Comparison of ENCODE assay signal across 18 cellular contexts in genomic region chr16:78286076-78286475, GRCh38.
A peak's percentile ranks its signal among the peaks of the same experiment; 100 is the strongest.
DNase-seq lines count a peak whose midpoint lies in the region; ATAC-seq and TF ChIP-seq lines count a peak whose summit lies in the region.
"Had no signal": no experiment of that assay in that cellular context is flagged by ENCODE, and none has a peak within 500 bp of the region (broad histone marks: within the 10 kb centered on the region; RNA-seq: fewer than 3 reads in every experiment).

No MANE protein-coding gene starts in this region.

- H3K27me3 Mint-ChIP-seq in nephron progenitor cell (ENCODE audit: low read depth, poor library complexity) (no peaks in the 10 kb centered on the region), natural killer cell (ENCODE audit: low read depth in 2 of 2) (no peaks in the 10 kb centered on the region)
- H3K27me3 Mint-ChIP-seq: B cell, IgD-negative memory B cell had no signal

- ATAC-seq in natural killer cell: no peak
- ATAC-seq: CD8-positive, alpha-beta T cell; HCT116 had no signal

- in situ Hi-C loops in G401 (cut with HindIII; ENCODE audit: low sequenced_read_pairs): no loop called here

- DNase-seq in G401 (ENCODE audit: low spot score) (peak; percentile 90), NCI-H2171 (lab: John Stamatoyannopoulos, UW) (peak; percentile 75), cerebellar cortex (ENCODE audit: low spot score) (peak; percentile 89), nephron progenitor cell (no peak), natural killer cell (no peak), SKM-1 treated with dmso at 0.1 percent for 144 hours (lab: John Stamatoyannopoulos, UW; ENCODE audit: unreplicated experiment) (no peak), COLO829 (ENCODE audit: low spot score) (no peak), NCI-H526 treated with DMSO at 0.1 percent for 48 hours (lab: John Stamatoyannopoulos, UW) (no peak)
- DNase-seq: CD8-positive, alpha-beta T cell; COR-L47; DMS153; DMS79; GF-D8; GOT3; H7 had no signal

- H3K36me3 Mint-ChIP-seq in nephron progenitor cell (ENCODE audit: low read depth): peaks cover 13% of the 10 kb centered on the region
- no peaks in the 10 kb centered on the region for H3K36me3 Mint-ChIP-seq in natural killer cell
- H3K36me3 Mint-ChIP-seq: IgD-negative memory B cell had no signal

- intact Hi-C loops in natural killer cell (cut with micrococcal nuclease): no loop called here

- H3K4me3 Mint-ChIP-seq in nephron progenitor cell: no peak overlapping the region
- no peak overlapping the region for H3K4me3 Mint-ChIP-seq in natural killer cell
- H3K4me3 Mint-ChIP-seq: B cell; CD8-positive, alpha-beta T cell; IgD-negative memory B cell had no signal

- no peak for TF ChIP-seq CTCF in nephron progenitor cell (IDR thresholded peaks at IDR 0.05)
- no peak for TF ChIP-seq CTCF in natural killer cell (IDR thresholded peaks at IDR 0.05)

- H3K27ac Mint-ChIP-seq in nephron progenitor cell: peak overlapping the region; percentile 86
- H3K27ac Mint-ChIP-seq in natural killer cell: no peak overlapping the region
- H3K27ac Mint-ChIP-seq: B cell; CD8-positive, alpha-beta T cell; IgD-negative memory B cell had no signal

- peaks cover 9% of the 10 kb centered on the region for H3K9me3 Mint-ChIP-seq in nephron progenitor cell
- no peaks in the 10 kb centered on the region for H3K9me3 Mint-ChIP-seq in natural killer cell
- H3K9me3 Mint-ChIP-seq: CD8-positive, alpha-beta T cell; IgD-negative memory B cell had no signal

- H3K4me1 Mint-ChIP-seq in nephron progenitor cell (peaks cover 90% of the 10 kb centered on the region), natural killer cell (no peaks in the 10 kb centered on the region)
- H3K4me1 Mint-ChIP-seq: B cell, IgD-negative memory B cell had no signal

Comparison
In these comparisons a context has a peak if more than half of its experiments do, and no peak if none do; other contexts are left out.
1. DNase-seq: peak in G401 (single experiment), NCI-H2171 (single experiment) and cerebellar cortex (single experiment); none in nephron progenitor cell (single experiment), natural killer cell (single experiment), SKM-1 treated with dmso at 0.1 percent for 144 hours (single experiment), COLO829 (single experiment) and NCI-H526 treated with DMSO at 0.1 percent for 48 hours (single experiment).